In genomic region chr5:130720355-130720754, GRCh38 we compare ENCODE assay signal across 1 cellular context.
TF ChIP-seq lines count a peak whose summit lies in the region.

No MANE protein-coding gene starts in this region.

TF ChIP-seq in GM23338, 12 proteins besides CTCF, POLR2A, EP300 and RAD21 (continued from another document):
- no peak for TF ChIP-seq ZNF462 (CRISPR knock-in tag; IDR thresholded peaks at IDR 0.05)
- TF ChIP-seq EZH2 (IDR thresholded peaks at IDR 0.05; ENCODE audit: low read depth, unreplicated experiment) = no peak
